In the genomic region with DNA sequence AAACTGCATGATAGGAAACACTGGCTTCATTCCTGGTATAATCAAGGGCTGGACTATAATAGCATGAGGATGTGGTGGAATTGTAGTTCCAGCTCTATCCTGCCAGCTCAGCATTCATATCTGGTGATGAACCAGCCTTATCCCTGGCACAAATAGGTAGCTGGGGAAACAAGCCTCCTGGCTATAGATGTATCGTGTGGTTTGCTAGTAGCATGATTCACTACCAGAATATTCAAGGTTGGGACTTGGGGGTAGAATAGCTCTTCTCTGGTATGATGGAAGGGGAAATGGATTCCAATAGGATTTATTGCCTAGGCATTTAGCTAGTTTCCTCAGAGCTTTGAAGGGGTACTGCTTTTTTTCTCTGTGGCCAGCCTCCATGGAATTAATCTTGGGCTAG, we compare ENCODE assay signal across 17 cellular contexts.
DNase-seq lines count a peak whose midpoint lies in the region; FAIRE-seq and TF ChIP-seq lines count a peak whose summit lies in the region.
"Had no signal": no experiment of that assay in that cellular context is flagged by ENCODE, and none has a peak within 500 bp of the region (broad histone marks: within the 10 kb centered on the region; RNA-seq: fewer than 3 reads in every experiment).

No MANE protein-coding gene starts in this region.

- H3K4me3 Mint-ChIP-seq in progenitor cell of endocrine pancreas (ENCODE audit: low read depth) = no peak overlapping the region
- H3K4me3 Mint-ChIP-seq: activated CD8-positive, alpha-beta T cell treated with anti-CD3 and anti-CD28 coated beads for 36 hours; stimulated activated effector memory CD8-positive, alpha-beta T cell treated with anti-CD3 and anti-CD28 coated beads, Interleukin-12 subunit alpha, Interleukin-12 subunit beta, amount 100 ng/mL, for 72 hours had no signal

- H3K4me3 ChIP-seq in MG63 (no peak overlapping the region), bronchial epithelial cell (ENCODE audit: low read depth, low read length) (no peak overlapping the region), keratinocyte (ENCODE audit: control insufficient read depth in 2 of 3, extremely low read depth in 1 of 3, insufficient read depth in 2 of 3, low read depth in 1 of 3, low read length in 3 of 3) (peak overlapping the region in 1 of 3 experiments; percentile 30)
- H3K4me3 ChIP-seq: BLaER1, Peyer's patch, uterus had no signal

- no peaks in the 10 kb centered on the region for H3K79me2 ChIP-seq in keratinocyte (ENCODE audit: control insufficient read depth, insufficient read depth, low read length)

- H3K9me1 ChIP-seq in keratinocyte (ENCODE audit: control insufficient read depth, extremely low read depth, insufficient read depth, low read length) = no peaks in the 10 kb centered on the region

- H3K9ac ChIP-seq in keratinocyte (ENCODE audit: control insufficient read depth, extremely low read depth, insufficient read depth, low read length) = peak overlapping the region; percentile 28
- H3K9ac ChIP-seq: BLaER1 had no signal

- DNase-seq in AG09319 (ENCODE audit: extremely low read depth, low read depth) (peak; percentile 68), MG63 (peak; percentile 71), bronchial epithelial cell (ENCODE audit: low read depth) (peak; percentile 98), keratinocyte (ENCODE audit: low read depth, low spot score) (peak; percentile 80), GM19240 (ENCODE audit: insufficient read length, low spot score) (no peak), NCI-H2081 (lab: John Stamatoyannopoulos, UW) (no peak), NAMALWA (ENCODE audit: low spot score) (no peak), progenitor cell of endocrine pancreas (ENCODE audit: low spot score, unreplicated experiment) (no peak)
- DNase-seq: activated CD8-positive, alpha-beta T cell treated with anti-CD3 and anti-CD28 coated beads for 36 hours; DND-41; Peyer's patch; stimulated activated CD4-positive, alpha-beta T cell treated with anti-CD3 and anti-CD28 coated beads, Interleukin-2, amount 100 ng/mL, for 48 hours; uterus had no signal

- no peaks in the 10 kb centered on the region for H3K4me1 Mint-ChIP-seq in progenitor cell of endocrine pancreas (ENCODE audit: low read depth)
- H3K4me1 Mint-ChIP-seq: stimulated activated effector memory CD8-positive, alpha-beta T cell treated with anti-CD3 and anti-CD28 coated beads, Interleukin-12 subunit alpha, Interleukin-12 subunit beta, amount 100 ng/mL, for 72 hours had no signal

- H3K27me3 ChIP-seq in MG63 (no peaks in the 10 kb centered on the region), bronchial epithelial cell (ENCODE audit: control insufficient read depth, insufficient read depth, low read length) (no peaks in the 10 kb centered on the region), keratinocyte (ENCODE audit: control insufficient read depth, extremely low read depth, insufficient read depth, low read length) (no peaks in the 10 kb centered on the region)
- H3K27me3 ChIP-seq: BLaER1, Peyer's patch, uterus had no signal

- H3K4me2 ChIP-seq in keratinocyte (ENCODE audit: control insufficient read depth, extremely low read depth, insufficient read depth, low read depth, low read length) = peak overlapping the region; percentile 60
- H3K4me2 ChIP-seq: BLaER1 had no signal

- no peak overlapping the region for H2AFZ ChIP-seq in keratinocyte (ENCODE audit: control insufficient read depth, low read length)

- dilution Hi-C loops in keratinocyte (cut with MboI; ENCODE audit: extremely low pct_ligation_motif_present, low sequenced_read_pairs) = no loop called here

- H3K27ac ChIP-seq in keratinocyte (ENCODE audit: control insufficient read depth, insufficient read depth, low read length) = peak overlapping the region; percentile 88
- H3K27ac ChIP-seq: BLaER1, Peyer's patch, uterus had no signal

- no peaks in the 10 kb centered on the region for H3K9me3 Mint-ChIP-seq in progenitor cell of endocrine pancreas (ENCODE audit: low read depth)
- H3K9me3 Mint-ChIP-seq: activated CD8-positive, alpha-beta T cell treated with anti-CD3 and anti-CD28 coated beads for 36 hours had no signal

- no peaks in the 10 kb centered on the region for H3K9me3 ChIP-seq in MG63
- H3K9me3 ChIP-seq in keratinocyte (ENCODE audit: control insufficient read depth, low read depth, low read length) = no peaks in the 10 kb centered on the region
- H3K9me3 ChIP-seq: BLaER1, Peyer's patch, uterus had no signal

- H4K20me1 ChIP-seq in keratinocyte (ENCODE audit: control insufficient read depth, extremely low read depth, insufficient read depth, low read length) = no peaks in the 10 kb centered on the region
- H4K20me1 ChIP-seq: BLaER1 had no signal

- no peak overlapping the region for H3K27ac Mint-ChIP-seq in progenitor cell of endocrine pancreas
- H3K27ac Mint-ChIP-seq: activated CD8-positive, alpha-beta T cell treated with anti-CD3 and anti-CD28 coated beads for 36 hours; stimulated activated effector memory CD8-positive, alpha-beta T cell treated with anti-CD3 and anti-CD28 coated beads, Interleukin-12 subunit alpha, Interleukin-12 subunit beta, amount 100 ng/mL, for 72 hours had no signal

- H3K36me3 ChIP-seq in MG63 (no peaks in the 10 kb centered on the region), bronchial epithelial cell (ENCODE audit: control insufficient read depth, insufficient read depth, low read length) (no peaks in the 10 kb centered on the region), keratinocyte (ENCODE audit: control insufficient read depth in 2 of 2, extremely low read depth in 1 of 2, insufficient read depth in 2 of 2, low read length in 2 of 2) (no peaks in the 10 kb centered on the region)
- H3K36me3 ChIP-seq: BLaER1, Peyer's patch, uterus had no signal

- H3K27me3 Mint-ChIP-seq in progenitor cell of endocrine pancreas = peaks cover 4% of the 10 kb centered on the region
- H3K27me3 Mint-ChIP-seq: activated CD8-positive, alpha-beta T cell treated with anti-CD3 and anti-CD28 coated beads for 36 hours had no signal

- H3K36me3 Mint-ChIP-seq in progenitor cell of endocrine pancreas (ENCODE audit: insufficient read depth) = no peaks in the 10 kb centered on the region
- H3K36me3 Mint-ChIP-seq: stimulated activated effector memory CD8-positive, alpha-beta T cell treated with anti-CD3 and anti-CD28 coated beads, Interleukin-12 subunit alpha, Interleukin-12 subunit beta, amount 100 ng/mL, for 72 hours had no signal

- peaks cover 42% of the 10 kb centered on the region for H3K4me1 ChIP-seq in keratinocyte (ENCODE audit: control insufficient read depth, extremely low read depth, insufficient read depth, low read length)
- H3K4me1 ChIP-seq: Peyer's patch, uterus had no signal

- no peak for TF ChIP-seq CTCF in AG09319 (IDR thresholded peaks at IDR 0.05; ENCODE audit: low read depth, low read length)
- no peak for TF ChIP-seq CTCF in bronchial epithelial cell (IDR thresholded peaks at IDR 0.05; ENCODE audit: insufficient read depth, low read length, severe bottlenecking)
- TF ChIP-seq CTCF in keratinocyte (optimal IDR thresholded peaks at IDR 0.05 in 1 of 3, IDR thresholded peaks at IDR 0.05 in 1 of 3, conservative IDR thresholded peaks at IDR 0.05 in 1 of 3; ENCODE audit: extremely low read depth in 1 of 3, insufficient read depth in 2 of 3, low read length in 3 of 3) = no peak
- no peak for TF ChIP-seq CTCF in progenitor cell of endocrine pancreas (IDR thresholded peaks at IDR 0.05; ENCODE audit: unreplicated experiment)

- FAIRE-seq in bronchial epithelial cell (lab: Jason Lieb, UNC) (peak; percentile 97), keratinocyte (lab: Jason Lieb, UNC) (peak; percentile 100)
- FAIRE-seq: H54, islet of Langerhans had no signal

Comparison
In these comparisons a context has a peak if more than half of its experiments do, and no peak if none do; other contexts are left out.
1. DNase-seq: peak in AG09319 (single experiment), MG63 (single experiment), bronchial epithelial cell (single experiment) and keratinocyte (single experiment); none in GM19240 (single experiment), NCI-H2081 (0 of 2), NAMALWA (single experiment) and progenitor cell of endocrine pancreas (single experiment).